21 cellular contexts compared by ENCODE assay signal in the genomic region with DNA sequence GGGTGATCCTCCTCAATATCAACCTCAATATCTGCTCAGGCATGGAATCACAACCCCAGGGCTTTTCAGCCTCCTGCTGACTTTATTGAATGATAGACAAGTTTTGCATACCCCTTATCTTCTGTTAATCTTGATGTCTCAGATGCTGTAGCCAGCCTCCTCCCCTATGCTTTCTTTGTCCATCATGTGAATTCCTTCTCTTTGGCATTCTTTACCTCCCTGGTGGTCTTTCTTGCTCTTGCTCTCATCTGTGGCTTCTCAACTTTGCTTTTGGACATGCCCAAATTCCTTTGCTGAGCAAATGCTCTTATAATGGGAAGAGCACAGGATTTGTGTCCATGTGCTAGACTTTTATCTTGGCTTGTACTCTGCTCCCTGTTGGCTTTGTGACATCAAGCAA.
"Had no signal": no experiment of that assay in that cellular context is flagged by ENCODE, and none has a peak within 500 bp of the region (broad histone marks: within the 10 kb centered on the region; RNA-seq: fewer than 3 reads in every experiment).

No MANE protein-coding gene starts in this region.

- H3K4me3 ChIP-seq: esophagus muscularis mucosa, left lung, psoas muscle, sigmoid colon, SK-N-MC, upper lobe of right lung had no signal

- H3K27ac Mint-ChIP-seq: activated CD4-positive, alpha-beta T cell treated with anti-CD3 and anti-CD28 coated beads, Interleukin-2, amount 10 ng/mL, durations not matched to agents 24 days and 14 days; activated CD8-positive, alpha-beta T cell treated with anti-CD3 and anti-CD28 coated beads for 36 hours; activated naive CD4-positive, alpha-beta T cell treated with anti-CD3 and anti-CD28 coated beads, Interleukin-2, amount 10 ng/mL, durations not matched to agents 7 days and 5 days; activated naive CD8-positive, alpha-beta T cell treated with anti-CD3 and anti-CD28 coated beads, Interleukin-2, amount 50 U/mL, for 24 hours; activated T-helper 2 cell treated with anti-CD3 and anti-CD28 coated beads, Interferon-gamma antibody, Interleukin-2, Interleukin-4, amounts not matched to agents 10 μg/mL and 5 μg/mL and 100 μg/mL, durations not matched to agents 14 hours and 24 hours and 36 hours; naive B cell; stimulated activated naive B cell treated with anti-CD40 and anti-IgM and Interleukin-4, amounts not matched to agents 10 μg/mL and 1 μg/mL and 100 μg/mL, for 72 hours; T-cell had no signal

- H3K9me3 Mint-ChIP-seq: activated CD4-positive, alpha-beta T cell treated with anti-CD3 and anti-CD28 coated beads, Interleukin-2, amount 10 ng/mL, durations not matched to agents 24 days and 14 days; activated CD8-positive, alpha-beta T cell treated with anti-CD3 and anti-CD28 coated beads for 36 hours; activated naive CD4-positive, alpha-beta T cell treated with anti-CD3 and anti-CD28 coated beads, Interleukin-2, amount 10 ng/mL, durations not matched to agents 7 days and 5 days; activated T-helper 2 cell treated with anti-CD3 and anti-CD28 coated beads, Interferon-gamma antibody, Interleukin-2, Interleukin-4, amounts not matched to agents 10 μg/mL and 5 μg/mL and 100 μg/mL, durations not matched to agents 14 hours and 24 hours and 36 hours; neural crest cell had no signal

- H3K4me3 Mint-ChIP-seq: activated CD4-positive, alpha-beta T cell treated with anti-CD3 and anti-CD28 coated beads, Interleukin-2, amount 10 ng/mL, durations not matched to agents 24 days and 14 days; activated CD8-positive, alpha-beta T cell treated with anti-CD3 and anti-CD28 coated beads for 36 hours; activated naive CD4-positive, alpha-beta T cell treated with anti-CD3 and anti-CD28 coated beads, Interleukin-2, amount 10 ng/mL, durations not matched to agents 7 days and 5 days; activated naive CD8-positive, alpha-beta T cell treated with anti-CD3 and anti-CD28 coated beads, Interleukin-2, amount 50 U/mL, for 24 hours; naive B cell; neural crest cell; stimulated activated naive B cell treated with anti-CD40 and anti-IgM and Interleukin-4, amounts not matched to agents 10 μg/mL and 1 μg/mL and 100 μg/mL, for 72 hours; T-cell had no signal

- H3K36me3 ChIP-seq: esophagus muscularis mucosa, left lung, sigmoid colon, upper lobe of right lung had no signal

- H3K27ac ChIP-seq: esophagus muscularis mucosa, left lung, psoas muscle, sigmoid colon, SK-N-MC, upper lobe of right lung had no signal

- H3K27me3 ChIP-seq: esophagus muscularis mucosa, left lung, sigmoid colon, upper lobe of right lung had no signal

- H3K4me1 Mint-ChIP-seq: activated CD4-positive, alpha-beta T cell treated with anti-CD3 and anti-CD28 coated beads, Interleukin-2, amount 10 ng/mL, durations not matched to agents 24 days and 14 days; activated naive CD4-positive, alpha-beta T cell treated with anti-CD3 and anti-CD28 coated beads, Interleukin-2, amount 10 ng/mL, durations not matched to agents 7 days and 5 days; activated naive CD8-positive, alpha-beta T cell treated with anti-CD3 and anti-CD28 coated beads, Interleukin-2, amount 50 U/mL, for 24 hours; naive B cell; neural crest cell; stimulated activated naive B cell treated with anti-CD40 and anti-IgM and Interleukin-4, amounts not matched to agents 10 μg/mL and 1 μg/mL and 100 μg/mL, for 72 hours; T-cell had no signal

- H3K9me3 ChIP-seq: esophagus muscularis mucosa, sigmoid colon, upper lobe of right lung had no signal

- DNase-seq: activated CD4-positive, alpha-beta T cell treated with anti-CD3 and anti-CD28 coated beads, Interleukin-2, amount 10 ng/mL, durations not matched to agents 24 days and 14 days; activated CD8-positive, alpha-beta T cell treated with anti-CD3 and anti-CD28 coated beads for 36 hours; activated naive CD4-positive, alpha-beta T cell treated with anti-CD3 and anti-CD28 coated beads, Interleukin-2, amount 10 ng/mL, durations not matched to agents 7 days and 5 days; activated naive CD8-positive, alpha-beta T cell treated with anti-CD3 and anti-CD28 coated beads, Interleukin-2, amount 50 U/mL, for 24 hours; activated T-cell treated with anti-CD3 and anti-CD28 coated beads, Interleukin-2, amount 50 U/mL, for 1 hour; anterior cingulate cortex; cerebellar nuclear complex; cortex of kidney; effector CD4-positive, alpha-beta T cell; kidney; left lung; naive B cell; psoas muscle; sigmoid colon; stimulated activated naive B cell treated with anti-CD40 and anti-IgM and Interleukin-4, amounts not matched to agents 10 μg/mL and 1 μg/mL and 100 μg/mL, for 72 hours; T-cell; upper lobe of right lung had no signal

- H3K27me3 Mint-ChIP-seq: activated CD4-positive, alpha-beta T cell treated with anti-CD3 and anti-CD28 coated beads, Interleukin-2, amount 10 ng/mL, durations not matched to agents 24 days and 14 days; activated CD8-positive, alpha-beta T cell treated with anti-CD3 and anti-CD28 coated beads for 36 hours; activated naive CD4-positive, alpha-beta T cell treated with anti-CD3 and anti-CD28 coated beads, Interleukin-2, amount 10 ng/mL, durations not matched to agents 7 days and 5 days; activated naive CD8-positive, alpha-beta T cell treated with anti-CD3 and anti-CD28 coated beads, Interleukin-2, amount 50 U/mL, for 24 hours; naive B cell; stimulated activated naive B cell treated with anti-CD40 and anti-IgM and Interleukin-4, amounts not matched to agents 10 μg/mL and 1 μg/mL and 100 μg/mL, for 72 hours had no signal

- H3K4me1 ChIP-seq: left lung, psoas muscle, upper lobe of right lung had no signal

- H3K36me3 Mint-ChIP-seq: activated naive CD4-positive, alpha-beta T cell treated with anti-CD3 and anti-CD28 coated beads, Interleukin-2, amount 10 ng/mL, durations not matched to agents 7 days and 5 days; naive B cell; stimulated activated naive B cell treated with anti-CD40 and anti-IgM and Interleukin-4, amounts not matched to agents 10 μg/mL and 1 μg/mL and 100 μg/mL, for 72 hours; T-cell had no signal

- ATAC-seq: activated CD8-positive, alpha-beta T cell treated with anti-CD3 and anti-CD28 coated beads for 36 hours; activated naive CD8-positive, alpha-beta T cell treated with anti-CD3 and anti-CD28 coated beads, Interleukin-2, amount 50 U/mL, for 24 hours; left lung; psoas muscle; stimulated activated naive B cell treated with anti-CD40 and anti-IgM and Interleukin-4, amounts not matched to agents 10 μg/mL and 1 μg/mL and 100 μg/mL, for 72 hours; T-cell; upper lobe of right lung had no signal
